Comparison of ENCODE assay signal across 8 cellular contexts in genomic region chr18:74110983-74111382, GRCh38. TPM values are rescaled to one million over a fixed set of nuclear protein-coding genes. Genes with fewer than 3 reads are reported as not detected.
"Had no signal": no experiment of that assay in that cellular context is flagged by ENCODE, and none has a peak within 500 bp of the region (broad histone marks: within the 10 kb centered on the region; RNA-seq: fewer than 3 reads in every experiment).

No MANE protein-coding gene starts in this region.

- H3K27ac ChIP-seq: GM23248 had no signal

- H3K4me3 ChIP-seq: GM23248, HAP-1 had no signal

- H3K36me3 ChIP-seq: HAP-1 had no signal

- ATAC-seq: HCT116 had no signal

- H3K9me3 ChIP-seq: HAP-1 had no signal

- H2AFZ ChIP-seq: GM23248 had no signal

- DNase-seq: GM23248, GOT3, H7, HFFc6, IMR-90 had no signal

- H3K4me1 ChIP-seq: HAP-1 had no signal

RNA-seq across cellular contexts. Expression of gene FBXO15, which starts 36.7 kb away (rescaled TPM):
- total RNA-seq: HT-29 had no signal
